In genomic region chr19:41027273-41027967, GRCh38 we compare ENCODE assay signal across 4 cellular contexts. TPM values are rescaled to one million over a fixed set of nuclear protein-coding genes. Genes with fewer than 3 reads are reported as not detected.
"Had no signal": no experiment of that assay in that cellular context is flagged by ENCODE, and none has a peak within 500 bp of the region (broad histone marks: within the 10 kb centered on the region; RNA-seq: fewer than 3 reads in every experiment).

No MANE protein-coding gene starts in this region.

- H3K4me3 Mint-ChIP-seq: GM23338, H9 had no signal

- H3K4me3 ChIP-seq: GM23338 had no signal

- H3K9me3 Mint-ChIP-seq: H9 had no signal

- DNase-seq: H9, HCEC 1CT, IMR-90 had no signal

- ATAC-seq: GM23338 had no signal

- H3K27ac Mint-ChIP-seq: GM23338, H9 had no signal

RNA-seq across cellular contexts. Expression of gene CYP2B6, which starts 36.3 kb away (rescaled TPM):
- total RNA-seq: IMR-90 had no signal
